Comparison of ENCODE assay signal across 12 cellular contexts in genomic region chr15:65612616-65612946, GRCh38. TPM values are rescaled to one million over a fixed set of nuclear protein-coding genes. Genes with fewer than 3 reads are reported as not detected.
DNase-seq lines count a peak whose midpoint lies in the region; ATAC-seq and TF ChIP-seq lines count a peak whose summit lies in the region.
"Had no signal": no experiment of that assay in that cellular context is flagged by ENCODE, and none has a peak within 500 bp of the region (broad histone marks: within the 10 kb centered on the region; RNA-seq: fewer than 3 reads in every experiment).

No MANE protein-coding gene starts in this region.

- H3K27ac ChIP-seq in SK-N-SH (ENCODE audit: low read depth in 2 of 2, low read length in 1 of 2) (no peak overlapping the region), RWPE1 (peak overlapping the region; percentile 93; the same call in 1 of the 2 replicates), fibroblast of lung (ENCODE audit: insufficient read depth, low read length) (no peak overlapping the region), smooth muscle cell (ENCODE audit: low read depth) (peak overlapping the region; percentile 80), coronary artery (peak overlapping the region in 1 of 2 donors; percentile 96), WERI-Rb-1 (no peak overlapping the region)

- POLR2A ChIA-PET in SK-N-SH (lab: Yijun Ruan, JAX): interaction anchor here (0.9 kb wide), 1 partner anchor 257 kb away, joined by 3 read pairs; the partner anchor contains the start of gene RAB11A
- POLR2A ChIA-PET in RWPE1 (lab: Yijun Ruan, JAX; ENCODE audit: low non-redundant PET): no interaction called here

- DNase-seq in SK-N-SH: no peak
- no peak for DNase-seq in RWPE1 (ENCODE audit: low spot score)
- peak in 1 of 2 donors; percentile 4 for DNase-seq in fibroblast of lung (ENCODE audit: low read depth in 2 of 2)
- DNase-seq in smooth muscle cell (lab: John Stamatoyannopoulos, UW; ENCODE audit: unreplicated experiment): no peak
- no peak for DNase-seq in coronary artery (ENCODE audit: low spot score)
- no peak for DNase-seq in WERI-Rb-1
- DNase-seq: left lung, NCI-H2029 treated with DMSO at 0.1 percent for 48 hours, SHP77 treated with DMSO at 0.1 percent for 48 hours, tibial artery had no signal

- H3K36me3 ChIP-seq in SK-N-SH (replicated peaks in 1 of 2; ENCODE audit: control insufficient read depth in 1 of 2, insufficient read depth in 2 of 2, low read length in 1 of 2) (peaks cover 0 to 7% of the 10 kb centered on the region in 2 experiments), fibroblast of lung (ENCODE audit: control insufficient read depth, insufficient read depth, low read length) (no peaks in the 10 kb centered on the region), smooth muscle cell (ENCODE audit: low read depth) (no peaks in the 10 kb centered on the region), WERI-Rb-1 (peaks cover 4% of the 10 kb centered on the region)
- H3K36me3 ChIP-seq: left lung, tibial artery had no signal

- no peak for TF ChIP-seq RAD21 in SK-N-SH (IDR thresholded peaks at IDR 0.05; ENCODE audit: low read length)

- H3K4me1 ChIP-seq in SK-N-SH (ENCODE audit: control insufficient read depth in 1 of 2, insufficient read depth in 2 of 2, low read depth in 1 of 2, low read length in 1 of 2): peaks cover 14 to 16% of the 10 kb centered on the region in 2 experiments; a peak in 3 of 4 replicates
- H3K4me1 ChIP-seq in fibroblast of lung (ENCODE audit: control insufficient read depth, extremely low read depth, insufficient read depth, low read length): peaks cover 9% of the 10 kb centered on the region
- H3K4me1 ChIP-seq in smooth muscle cell (ENCODE audit: low read depth): peaks cover 23% of the 10 kb centered on the region

- no peaks in the 10 kb centered on the region for H3K9me3 ChIP-seq in SK-N-SH
- no peaks in the 10 kb centered on the region for H3K9me3 ChIP-seq in fibroblast of lung (ENCODE audit: control insufficient read depth, insufficient read depth, low read depth, low read length)
- H3K9me3 ChIP-seq in smooth muscle cell (replicated peaks; ENCODE audit: low read depth): no peaks in the 10 kb centered on the region
- no peaks in the 10 kb centered on the region for H3K9me3 ChIP-seq in WERI-Rb-1 (ENCODE audit: severe bottlenecking)
- H3K9me3 ChIP-seq: left lung, tibial artery had no signal

- 49% methylated on average over 2 of the region's 2 CpGs for whole genome bisulfite sequencing in SK-N-SH (ENCODE audit: low lambda C conversion rate)
- 92% methylated on average over 2 of the region's 2 CpGs for WGBS in smooth muscle cell (ENCODE audit: low lambda C conversion rate)

- H3K4me3 ChIP-seq in SK-N-SH (ENCODE audit: low read depth in 2 of 2, low read length in 1 of 2) (no peak overlapping the region; a peak in 1 of 4 replicates), fibroblast of lung (replicated peaks in 1 of 4; ENCODE audit: control extremely low read depth in 1 of 4, insufficient read depth in 1 of 4, low read depth in 3 of 4, low read length in 4 of 4) (no peak overlapping the region), smooth muscle cell (no peak overlapping the region), coronary artery (no peak overlapping the region), WERI-Rb-1 (ENCODE audit: low read depth, low read length) (no peak overlapping the region)

- no peak overlapping the region for H3K9ac ChIP-seq in SK-N-SH
- H3K9ac ChIP-seq in fibroblast of lung (ENCODE audit: insufficient read depth, low read length): no peak overlapping the region
- no peak overlapping the region for H3K9ac ChIP-seq in smooth muscle cell (ENCODE audit: low read depth)

- H3F3A ChIP-seq in SK-N-SH (replicated peaks; ENCODE audit: insufficient read depth) (peaks cover 10% of the 10 kb centered on the region), smooth muscle cell (ENCODE audit: low read depth) (no peaks in the 10 kb centered on the region)

- no peaks in the 10 kb centered on the region for H3K9me2 ChIP-seq in SK-N-SH

- H3K27me3 ChIP-seq in SK-N-SH (ENCODE audit: insufficient read depth) (no peaks in the 10 kb centered on the region), fibroblast of lung (ENCODE audit: control insufficient read depth, insufficient read depth, low read length) (no peaks in the 10 kb centered on the region), smooth muscle cell (ENCODE audit: low read depth) (no peaks in the 10 kb centered on the region), WERI-Rb-1 (ENCODE audit: insufficient read depth, low read depth, severe bottlenecking) (no peaks in the 10 kb centered on the region)
- H3K27me3 ChIP-seq: left lung, tibial artery had no signal

- peaks cover 39% of the 10 kb centered on the region for H3K79me2 ChIP-seq in SK-N-SH (ENCODE audit: insufficient read depth)
- peaks cover 20% of the 10 kb centered on the region for H3K79me2 ChIP-seq in fibroblast of lung (ENCODE audit: control insufficient read depth, insufficient read depth, low read length)
- peaks cover 32% of the 10 kb centered on the region for H3K79me2 ChIP-seq in smooth muscle cell (ENCODE audit: low read depth)

- H2AFZ ChIP-seq in SK-N-SH (ENCODE audit: low read depth): no peak overlapping the region
- peak overlapping the region; percentile 5 for H2AFZ ChIP-seq in fibroblast of lung (ENCODE audit: low read length)
- no peak overlapping the region for H2AFZ ChIP-seq in smooth muscle cell (ENCODE audit: low read depth)

- ATAC-seq in SK-N-SH treated with all-trans-retinoic acid at 6 μM for 48 hours (no peak), HG02798 (IDR thresholded peaks at IDR 0.05; ENCODE audit: poor library complexity, unreplicated experiment) (no peak)
- ATAC-seq: left lung had no signal

- no peak for TF ChIP-seq EP300 in SK-N-SH (IDR thresholded peaks at IDR 0.05; ENCODE audit: borderline replicate concordance in 1 of 2, low read depth in 1 of 2, low read length in 1 of 2)

- H4K20me1 ChIP-seq in SK-N-SH (ENCODE audit: insufficient read depth) (no peaks in the 10 kb centered on the region), fibroblast of lung (ENCODE audit: control insufficient read depth, extremely low read depth, insufficient read depth, low read length) (no peaks in the 10 kb centered on the region), smooth muscle cell (ENCODE audit: low read depth) (no peaks in the 10 kb centered on the region)

- CTCF ChIA-PET in SK-N-SH (lab: Yijun Ruan, JAX) (interaction anchor here (1.4 to 3.2 kb wide), 6 partner anchors 11 to 257 kb away, joined by 4 to 23 read pairs (median 7); partner anchors contain the start of gene RAB11A), RWPE1 (lab: Yijun Ruan, JAX) (no interaction called here)

- H3K4me2 ChIP-seq in SK-N-SH: peak overlapping the region; percentile 96; the same call in 1 of the 2 replicates
- H3K4me2 ChIP-seq in fibroblast of lung (ENCODE audit: extremely low read depth, insufficient read depth, low read length): peak overlapping the region; percentile 15
- no peak overlapping the region for H3K4me2 ChIP-seq in smooth muscle cell

- TF ChIP-seq CTCF in SK-N-SH (IDR thresholded peaks at IDR 0.05) (no peak), RWPE1 (conservative IDR thresholded peaks at IDR 0.05; ENCODE audit: low read depth) (no peak), fibroblast of lung (conservative IDR thresholded peaks at IDR 0.05 in 1 of 2, IDR thresholded peaks at IDR 0.05 in 1 of 2; ENCODE audit: low read depth in 1 of 2, low read length in 2 of 2) (no peak), smooth muscle cell (IDR thresholded peaks at IDR 0.05; ENCODE audit: borderline replicate concordance, insufficient read depth, poor library complexity, severe bottlenecking) (no peak), coronary artery (IDR thresholded peaks at IDR 0.05) (no peak), WERI-Rb-1 (IDR thresholded peaks at IDR 0.05; ENCODE audit: low read depth, low read length) (no peak)

TF ChIP-seq in SK-N-SH treated with all-trans-retinoic acid at 6 μM for 48 hours, 23 proteins besides CTCF, POLR2A, EP300 and RAD21 (continues in another document):
- TF ChIP-seq SNAI2 (CRISPR knock-in tag; IDR thresholded peaks at IDR 0.05) (no peak), PPARA (CRISPR knock-in tag; IDR thresholded peaks at IDR 0.05; ENCODE audit: borderline replicate concordance) (no peak), CSDC2 (CRISPR knock-in tag; IDR thresholded peaks at IDR 0.05) (no peak), GLIS3 (CRISPR knock-in tag; IDR thresholded peaks at IDR 0.05) (no peak), POU6F1 (CRISPR knock-in tag; IDR thresholded peaks at IDR 0.05; ENCODE audit: borderline replicate concordance, low read depth) (no peak)

RNA-seq across cellular contexts. Expression of gene INTS14, which starts 1.6 kb away (rescaled TPM):
- polyA plus RNA-seq in SK-N-SH (2012; rRNA removed) (44.9 and 55.5 TPM in 2 replicates), fibroblast of lung (54.3 and 55.9 TPM in 2 replicates), smooth muscle cell (21.2 and 22.5 TPM in 2 replicates)
- 56.5 and 57.5 TPM in 2 replicates for polyA plus RNA-seq in SK-N-SH (2012; cell fraction: cytosol; rRNA removed)
- 64.6 and 71.7 TPM in 2 replicates for polyA plus RNA-seq in SK-N-SH (2012; cell fraction: nucleus; rRNA removed)
- total RNA-seq in fibroblast of lung (31.5 and 32.6 TPM in 2 replicates), smooth muscle cell (18.3 and 36.6 TPM in 2 replicates)
- 24.7 and 27.9 TPM in 2 replicates for polyA plus RNA-seq in fibroblast of lung (2012)
- 18.9 and 30.8 TPM in 2 replicates for polyA minus RNA-seq in fibroblast of lung (ENCODE audit: low replicate concordance)

RNA-seq across cellular contexts. Expression of gene SLC24A1, which starts 9.2 kb away (rescaled TPM):
- polyA plus RNA-seq in SK-N-SH (2012; rRNA removed) (7.7 and 8.7 TPM in 2 replicates), fibroblast of lung (7.0 and 7.9 TPM in 2 replicates), smooth muscle cell (1.3 and 3.5 TPM in 2 replicates)
- 7.4 and 7.9 TPM in 2 replicates for polyA plus RNA-seq in SK-N-SH (2012; cell fraction: cytosol; rRNA removed)
- polyA plus RNA-seq in SK-N-SH (2012; cell fraction: nucleus; rRNA removed): 6.3 and 9.0 TPM in 2 replicates
- total RNA-seq in fibroblast of lung (3.9 and 4.5 TPM in 2 replicates), smooth muscle cell (2.8 and 9.0 TPM in 2 replicates)
- 4.7 and 6.9 TPM in 2 replicates for polyA plus RNA-seq in fibroblast of lung (2012)
- polyA minus RNA-seq in fibroblast of lung (ENCODE audit: low replicate concordance): 5.7 and 11.3 TPM in 2 replicates

Comparison
In these comparisons a context has a peak if more than half of its experiments do, and no peak if none do; other contexts are left out.
1. H3K27ac ChIP-seq: peak in RWPE1 (single experiment) and smooth muscle cell (single experiment); none in SK-N-SH (0 of 2), fibroblast of lung (single experiment) and WERI-Rb-1 (single experiment).